Comparison of ENCODE assay signal across 9 cellular contexts in genomic region chr22:35541254-35541748, GRCh38. TPM values are rescaled to one million over a fixed set of nuclear protein-coding genes. Genes with fewer than 3 reads are reported as not detected.
DNase-seq lines count a peak whose midpoint lies in the region; ATAC-seq and TF ChIP-seq lines count a peak whose summit lies in the region.
"Had no signal": no experiment of that assay in that cellular context is flagged by ENCODE, and none has a peak within 500 bp of the region (broad histone marks: within the 10 kb centered on the region; RNA-seq: fewer than 3 reads in every experiment).

No MANE protein-coding gene starts in this region.

- H3K36me3 Mint-ChIP-seq in CD14-positive monocyte, result peaks cover 4 to 8% of the 10 kb centered on the region in 2 donors
- no peaks in the 10 kb centered on the region for H3K36me3 Mint-ChIP-seq in activated T-cell treated with anti-CD3 and anti-CD28 coated beads, Interleukin-2, amount 50 U/mL, for 24 hours (ENCODE audit: low read depth)

- TF ChIP-seq CTCF in CD14-positive monocyte (IDR thresholded peaks at IDR 0.05) (no peak), ovary (IDR thresholded peaks at IDR 0.05) (no peak), foreskin keratinocyte (conservative IDR thresholded peaks at IDR 0.05) (no peak)

- H3K27me3 ChIP-seq in ovary (no peaks in the 10 kb centered on the region), foreskin keratinocyte (peaks cover 60% of the 10 kb centered on the region)

- intact Hi-C loops in CD14-positive monocyte (cut with micrococcal nuclease), result loop anchor here in 1 of 2 donors (10.0 kb wide), 1 partner anchor 196 kb away; no protein-coding TSS in a partner anchor
- intact Hi-C loops in left cardiac atrium (cut with DNase I), result no loop called here
- intact Hi-C loops in ovary (cut with DNase I), result no loop called here

- H3K27me3 Mint-ChIP-seq in CD14-positive monocyte (ENCODE audit: low read depth in 3 of 3), result peaks cover 40 to 62% (median 47%) of the 10 kb centered on the region in 3 donors
- peaks cover 44% of the 10 kb centered on the region for H3K27me3 Mint-ChIP-seq in activated T-cell treated with anti-CD3 and anti-CD28 coated beads, Interleukin-2, amount 50 U/mL, for 24 hours

- H3K36me3 ChIP-seq in ovary, result no peaks in the 10 kb centered on the region

- no peak overlapping the region for H3K27ac ChIP-seq in ovary
- H3K27ac ChIP-seq in foreskin keratinocyte, result no peak overlapping the region

- peaks cover 4% of the 10 kb centered on the region for H3K4me1 ChIP-seq in ovary (ENCODE audit: insufficient read depth)
- peaks cover 5% of the 10 kb centered on the region for H3K4me1 ChIP-seq in foreskin keratinocyte

- peaks cover 0 to 11% (median 5%) of the 10 kb centered on the region in 7 donors for H3K9me3 Mint-ChIP-seq in CD14-positive monocyte
- no peaks in the 10 kb centered on the region for H3K9me3 Mint-ChIP-seq in activated T-cell treated with anti-CD3 and anti-CD28 coated beads, Interleukin-2, amount 50 U/mL, for 24 hours

- ATAC-seq in left cardiac atrium (peak; percentile 14 to 24), foreskin keratinocyte (no peak), HG03280 (IDR thresholded peaks at IDR 0.05; ENCODE audit: unreplicated experiment) (no peak)

- H3K9me3 ChIP-seq in ovary, result no peaks in the 10 kb centered on the region

- H3K27ac Mint-ChIP-seq in CD14-positive monocyte, result no peak overlapping the region
- no peak overlapping the region for H3K27ac Mint-ChIP-seq in activated T-cell treated with anti-CD3 and anti-CD28 coated beads, Interleukin-2, amount 50 U/mL, for 24 hours

- no peak for TF ChIP-seq EP300 in ovary (IDR thresholded peaks at IDR 0.05)

- H3K4me1 Mint-ChIP-seq in CD14-positive monocyte, result peaks cover 23% of the 10 kb centered on the region
- peaks cover 2% of the 10 kb centered on the region for H3K4me1 Mint-ChIP-seq in activated T-cell treated with anti-CD3 and anti-CD28 coated beads, Interleukin-2, amount 50 U/mL, for 24 hours (ENCODE audit: low read depth)

- TF ChIP-seq POLR2A in ovary (IDR thresholded peaks at IDR 0.05), result no peak

- peak overlapping the region; percentile 63 to 72 for H3K4me3 Mint-ChIP-seq in CD14-positive monocyte
- no peak overlapping the region for H3K4me3 Mint-ChIP-seq in activated T-cell treated with anti-CD3 and anti-CD28 coated beads, Interleukin-2, amount 50 U/mL, for 24 hours

- peak overlapping the region; percentile 46 for H3K4me3 ChIP-seq in ovary

- no peak for DNase-seq in CD14-positive monocyte (ENCODE audit: low spot score)
- peak; percentile 33 for DNase-seq in M059J (ENCODE audit: low read depth)
- DNase-seq in left cardiac atrium, result no peak
- DNase-seq in ovary, result no peak
- DNase-seq in foreskin keratinocyte, result no peak
- no peak for DNase-seq in hepatic stellate cell (ENCODE audit: low spot score)
- DNase-seq in activated T-cell treated with anti-CD3 and anti-CD28 coated beads, Interleukin-2, amount 50 U/mL, for 24 hours, result no peak
- DNase-seq: NCI-H226 had no signal

- WGBS in ovary, 3 donors, result 4 to 9% (median 7%) methylated on average over 28 of the region's 28 CpGs

RNA-seq across cellular contexts. Expression of gene RASD2, which starts 0.7 kb away (rescaled TPM):
- polyA plus RNA-seq in CD14-positive monocyte (not detected), ovary (1 to 10 TPM in 1 of 2 donors, under 1 TPM in 1; 0.75 to 1.3 TPM), foreskin keratinocyte (0.06 and 0.10 TPM in 2 replicates)
- 1.6 and 2.4 TPM in 2 replicates for total RNA-seq in M059J (2014; rRNA removed; shearing (Covaris generic))
- total RNA-seq in left cardiac atrium (1 to 10 TPM; 2.7 to 4.0 TPM), ovary (1 to 10 TPM in 5 of 7 donors, under 1 TPM in 2; 0.24 to 4.4 (median 2.8) TPM), foreskin keratinocyte (0.07 TPM in 2 replicates)

Comparison
In these comparisons a context has a peak if more than half of its experiments do, and no peak if none do; other contexts are left out.
1. ATAC-seq: peak in left cardiac atrium (2 of 2); none in foreskin keratinocyte (single experiment) and HG03280 (single experiment).